ENCODE assay signal across 8 cellular contexts in genomic region chr18:62714671-62715438, GRCh38. TPM values are rescaled to one million over a fixed set of nuclear protein-coding genes. Genes with fewer than 3 reads are reported as not detected.
DNase-seq lines count a peak whose midpoint lies in the region; ATAC-seq lines count a peak whose summit lies in the region.

No MANE protein-coding gene starts in this region.

- ATAC-seq in GM19395 (IDR thresholded peaks at IDR 0.05; ENCODE audit: unreplicated experiment) = peak; percentile 76
- peak; percentile 48 for ATAC-seq in HG03558 (IDR thresholded peaks at IDR 0.05; ENCODE audit: extremely low read depth, unreplicated experiment)
- peak; percentile 85 for ATAC-seq in left lobe of liver

- peak overlapping the region; percentile 75 for H3K4me3 Mint-ChIP-seq in dendritic cell treated with granulocyte-macrophage colony-stimulating factor and Interleukin-4, amounts not matched to agents 40 ng/mL and 50 ng/mL, for 4 days

- H3K27me3 Mint-ChIP-seq in dendritic cell treated with granulocyte-macrophage colony-stimulating factor and Interleukin-4, amounts not matched to agents 40 ng/mL and 50 ng/mL, for 4 days = peaks cover 1% of the 10 kb centered on the region

- H3K36me3 Mint-ChIP-seq in dendritic cell treated with granulocyte-macrophage colony-stimulating factor and Interleukin-4, amounts not matched to agents 40 ng/mL and 50 ng/mL, for 4 days (ENCODE audit: low read depth) = no peaks in the 10 kb centered on the region

- H3K27ac Mint-ChIP-seq in dendritic cell treated with granulocyte-macrophage colony-stimulating factor and Interleukin-4, amounts not matched to agents 40 ng/mL and 50 ng/mL, for 4 days = peak overlapping the region; percentile 81

- intact Hi-C loops in dendritic cell treated with granulocyte-macrophage colony-stimulating factor and Interleukin-4, amounts not matched to agents 40 ng/mL and 50 ng/mL, for 4 days (cut with micrococcal nuclease) = loop anchor here (1.0 to 10.0 kb wide), 6 partner anchors 100 to 1260 kb away; partner anchors contain the start of genes PIGN, RELCH and SERPINB8

- H3K4me1 Mint-ChIP-seq in dendritic cell treated with granulocyte-macrophage colony-stimulating factor and Interleukin-4, amounts not matched to agents 40 ng/mL and 50 ng/mL, for 4 days (ENCODE audit: low read depth) = peaks cover 27% of the 10 kb centered on the region

- no peaks in the 10 kb centered on the region for H3K9me3 Mint-ChIP-seq in dendritic cell treated with granulocyte-macrophage colony-stimulating factor and Interleukin-4, amounts not matched to agents 40 ng/mL and 50 ng/mL, for 4 days

- DNase-seq in CD1c-positive myeloid dendritic cell (ENCODE audit: extremely low spot score) (peak; percentile 99), NCI-H748 (lab: John Stamatoyannopoulos, UW; ENCODE audit: unreplicated experiment) (peak; percentile 100), left lobe of liver (ENCODE audit: low spot score) (peak; percentile 100)
- DNase-seq in activated CD4-positive, alpha-beta T cell treated with anti-CD3 and anti-CD28 coated beads, Interleukin-2, amount 50 U/mL, for 4 hours = peak; percentile 89
- peak; percentile 94 for DNase-seq in stimulated activated CD4-positive, alpha-beta T cell treated with anti-CD3 and anti-CD28 coated beads, Interleukin-2, amount 100 ng/mL, for 24 hours

RNA-seq across cellular contexts. Expression of gene PHLPP1, which starts 0.5 kb away (rescaled TPM):
- 18.6 TPM for total RNA-seq in left lobe of liver

Comparison
In these comparisons a context has a peak if more than half of its experiments do, and no peak if none do; other contexts are left out.
1. Peak in every context shown above with its lines: DNase-seq and ATAC-seq.